13 cellular contexts compared by ENCODE assay signal in genomic region chr20:41213150-41213820, GRCh38.
DNase-seq lines count a peak whose midpoint lies in the region; ATAC-seq, FAIRE-seq and TF ChIP-seq lines count a peak whose summit lies in the region.
"Had no signal": no experiment of that assay in that cellular context is flagged by ENCODE, and none has a peak within 500 bp of the region (broad histone marks: within the 10 kb centered on the region; RNA-seq: fewer than 3 reads in every experiment).

No MANE protein-coding gene starts in this region.

- no peaks in the 10 kb centered on the region for H3K36me3 Mint-ChIP-seq in CD8-positive, alpha-beta T cell
- no peaks in the 10 kb centered on the region for H3K36me3 Mint-ChIP-seq in Caco-2 (ENCODE audit: insufficient read depth, unreplicated experiment)
- H3K36me3 Mint-ChIP-seq: activated naive CD4-positive, alpha-beta T cell treated with anti-CD3 and anti-CD28 coated beads, Interleukin-2, amount 50 U/mL, for 24 hours had no signal

- H3K9me3 ChIP-seq in CD8-positive, alpha-beta T cell (ENCODE audit: low read length), result no peaks in the 10 kb centered on the region
- no peaks in the 10 kb centered on the region for H3K9me3 ChIP-seq in Caco-2

- no peak for TF ChIP-seq POLR2A in H54 (IDR thresholded peaks at IDR 0.05; ENCODE audit: low read depth, low read length)

- no peaks in the 10 kb centered on the region for H3K27me3 ChIP-seq in CD8-positive, alpha-beta T cell (ENCODE audit: insufficient read depth, low read length)
- no peaks in the 10 kb centered on the region for H3K27me3 ChIP-seq in Caco-2 (replicated peaks; ENCODE audit: control insufficient read depth, insufficient read depth, low read length)

- BruUV-seq in Caco-2 (replicated peaks; lab: Mats Ljungman, UMichigan), result no TSS peak

- TF ChIP-seq CTCF in epithelial cell of esophagus (IDR thresholded peaks at IDR 0.05; ENCODE audit: insufficient read depth, low read depth, low read length, missing control alignments), result no peak
- TF ChIP-seq CTCF in CD8-positive, alpha-beta T cell (IDR thresholded peaks at IDR 0.05), result no peak
- TF ChIP-seq CTCF in Caco-2 (IDR thresholded peaks at IDR 0.05; ENCODE audit: insufficient read depth in 1 of 2, low read depth in 1 of 2, low read length in 1 of 2, severe bottlenecking in 1 of 2, unreplicated experiment in 1 of 2), result no peak

- intact Hi-C loops in CD8-positive, alpha-beta T cell (cut with DNase I, micrococcal nuclease), result no loop called here
- intact Hi-C loops in Caco-2 (cut with micrococcal nuclease; ENCODE audit: unreplicated experiment), result no loop called here

- H3K4me1 Mint-ChIP-seq in CD8-positive, alpha-beta T cell (ENCODE audit: low read depth), result peaks cover 6% of the 10 kb centered on the region
- no peaks in the 10 kb centered on the region for H3K4me1 Mint-ChIP-seq in Caco-2 (ENCODE audit: low read depth, unreplicated experiment)
- H3K4me1 Mint-ChIP-seq: activated B cell treated with CpG ODN at 0.5 μM for 24 hours had no signal

- no peaks in the 10 kb centered on the region for H3K9me3 Mint-ChIP-seq in CD8-positive, alpha-beta T cell
- no peaks in the 10 kb centered on the region for H3K9me3 Mint-ChIP-seq in Caco-2 (ENCODE audit: unreplicated experiment)
- H3K9me3 Mint-ChIP-seq: activated B cell treated with CpG ODN at 0.5 μM for 24 hours; activated naive CD4-positive, alpha-beta T cell treated with anti-CD3 and anti-CD28 coated beads, Interleukin-2, amount 50 U/mL, for 24 hours had no signal

- no peak overlapping the region for H3K4me3 Mint-ChIP-seq in CD8-positive, alpha-beta T cell
- no peak overlapping the region for H3K4me3 Mint-ChIP-seq in Caco-2 (ENCODE audit: unreplicated experiment)
- H3K4me3 Mint-ChIP-seq: activated B cell treated with CpG ODN at 0.5 μM for 24 hours; activated naive CD4-positive, alpha-beta T cell treated with anti-CD3 and anti-CD28 coated beads, Interleukin-2, amount 50 U/mL, for 24 hours had no signal

- peak; percentile 69 for FAIRE-seq in H54 (lab: Jason Lieb, UNC)

- POLR2A ChIA-PET in CD8-positive, alpha-beta T cell (lab: Charles Lee), result interaction anchor here (0.6 kb wide), 1 partner anchor 11 kb away, joined by 3 read pairs; no protein-coding TSS in a partner anchor
- POLR2A ChIA-PET in Caco-2 (lab: Charles Lee), result no interaction called here

- ATAC-seq in CD8-positive, alpha-beta T cell, result no peak
- ATAC-seq: stimulated activated naive CD8-positive, alpha-beta T cell treated with anti-CD3 and anti-CD28 coated beads, Interleukin-15, Interleukin-2, amounts not matched to agents 100 U/mL and 50 U/mL, for 24 hours had no signal

- CTCF ChIA-PET in CD8-positive, alpha-beta T cell (lab: Charles Lee), result no interaction called here
- CTCF ChIA-PET in Caco-2 (lab: Charles Lee), result interaction anchor here (0.6 kb wide), 1 partner anchor 374 kb away, joined by 3 read pairs; no protein-coding TSS in a partner anchor

- DNase-seq in H54 (ENCODE audit: insufficient read length, low spot score), result peak; percentile 9
- peak; percentile 40 to 58 for DNase-seq in NCI-H446 (lab: John Stamatoyannopoulos, UW)
- peak; percentile 39 for DNase-seq in epithelial cell of esophagus (ENCODE audit: low read depth)
- peak; percentile 59 for DNase-seq in pons (ENCODE audit: low spot score)
- DNase-seq in CD8-positive, alpha-beta T cell, result no peak
- no peak for DNase-seq in islet precursor cell
- DNase-seq in activated naive CD4-positive, alpha-beta T cell treated with Interleukin-2 at 50 U/mL for 16 hours, result no peak
- DNase-seq in Caco-2, result no peak
- DNase-seq: activated B cell treated with CpG ODN at 0.5 μM for 24 hours; Karpas-422; stimulated activated CD4-positive, alpha-beta T cell treated with anti-CD3 and anti-CD28 coated beads, Interleukin-15, amount 100 ng/mL, for 24 hours; stimulated activated naive CD8-positive, alpha-beta T cell treated with anti-CD3 and anti-CD28 coated beads, Interleukin-15, Interleukin-2, amounts not matched to agents 100 U/mL and 50 U/mL, for 24 hours had no signal

- H3K27ac ChIP-seq in CD8-positive, alpha-beta T cell (ENCODE audit: low read depth, low read length), result no peak overlapping the region

- H3K27ac Mint-ChIP-seq in CD8-positive, alpha-beta T cell, result no peak overlapping the region
- no peak overlapping the region for H3K27ac Mint-ChIP-seq in Caco-2 (ENCODE audit: unreplicated experiment)
- H3K27ac Mint-ChIP-seq: activated B cell treated with CpG ODN at 0.5 μM for 24 hours; activated naive CD4-positive, alpha-beta T cell treated with anti-CD3 and anti-CD28 coated beads, Interleukin-2, amount 50 U/mL, for 24 hours had no signal

- H3K4me1 ChIP-seq in CD8-positive, alpha-beta T cell (ENCODE audit: insufficient read depth, low read length), result no peaks in the 10 kb centered on the region
- H3K4me1 ChIP-seq in Caco-2, result no peaks in the 10 kb centered on the region

- H3K36me3 ChIP-seq in CD8-positive, alpha-beta T cell (ENCODE audit: insufficient read depth, low read length), result no peaks in the 10 kb centered on the region
- H3K36me3 ChIP-seq in Caco-2 (ENCODE audit: control insufficient read depth, insufficient read depth, low read length), result no peaks in the 10 kb centered on the region

- H3K27me3 Mint-ChIP-seq in CD8-positive, alpha-beta T cell (ENCODE audit: low read depth), result no peaks in the 10 kb centered on the region
- no peaks in the 10 kb centered on the region for H3K27me3 Mint-ChIP-seq in Caco-2 (ENCODE audit: insufficient read depth, unreplicated experiment)
- H3K27me3 Mint-ChIP-seq: activated B cell treated with CpG ODN at 0.5 μM for 24 hours; activated naive CD4-positive, alpha-beta T cell treated with anti-CD3 and anti-CD28 coated beads, Interleukin-2, amount 50 U/mL, for 24 hours had no signal

- H3K4me3 ChIP-seq in epithelial cell of esophagus (ENCODE audit: low read length) (no peak overlapping the region), Caco-2 (ENCODE audit: low read depth, low read length) (no peak overlapping the region)
- H3K4me3 ChIP-seq in CD8-positive, alpha-beta T cell (ENCODE audit: low read depth, low read length), result no peak overlapping the region

Comparison
In these comparisons a context has a peak if more than half of its experiments do, and no peak if none do; other contexts are left out.
1. DNase-seq: peak in H54 (single experiment), NCI-H446 (2 of 2), epithelial cell of esophagus (single experiment) and pons (single experiment); none in CD8-positive, alpha-beta T cell (0 of 7), islet precursor cell (single experiment), activated naive CD4-positive, alpha-beta T cell treated with Interleukin-2 at 50 U/mL for 16 hours (single experiment) and Caco-2 (0 of 2).